In the genomic region with DNA sequence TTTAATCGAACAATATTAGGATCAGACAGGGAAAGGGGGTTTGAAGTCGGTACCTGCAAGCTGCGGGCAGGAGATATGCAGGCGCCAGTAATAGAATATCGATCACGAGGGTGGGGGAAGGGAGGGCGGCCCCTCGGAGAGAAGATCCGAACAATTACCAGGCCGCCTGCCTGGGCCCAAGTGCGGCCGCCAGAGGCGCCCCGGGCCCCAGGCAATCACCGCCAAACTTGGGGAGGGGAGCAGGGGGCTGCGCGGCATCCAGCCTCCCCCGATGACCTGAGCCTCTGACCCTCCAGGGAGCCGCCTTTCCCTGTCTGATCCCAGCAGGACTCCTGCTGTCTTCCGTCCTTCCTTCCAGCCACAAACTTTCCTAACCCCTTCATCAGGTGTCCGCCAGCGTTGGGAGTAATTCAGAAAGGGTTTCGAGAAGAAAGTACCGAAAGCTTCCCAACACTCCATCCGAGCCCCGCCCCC, we compare ENCODE assay signal across 18 cellular contexts. TPM values are rescaled to one million over a fixed set of nuclear protein-coding genes. Genes with fewer than 3 reads are reported as not detected.
DNase-seq lines count a peak whose midpoint lies in the region; ATAC-seq and TF ChIP-seq lines count a peak whose summit lies in the region.
"Had no signal": no experiment of that assay in that cellular context is flagged by ENCODE, and none has a peak within 500 bp of the region (broad histone marks: within the 10 kb centered on the region; RNA-seq: fewer than 3 reads in every experiment).

No MANE protein-coding gene starts in this region.

- H3K4me1 ChIP-seq in mammary epithelial cell (ENCODE audit: insufficient read depth, low read length) (peaks cover 13% of the 10 kb centered on the region), thyroid gland (peaks cover 11 to 33% of the 10 kb centered on the region in 2 donors)

- intact Hi-C loops in mammary epithelial cell (cut with micrococcal nuclease) = loop anchor here (1.0 kb wide), 1 partner anchor 30 kb away; the partner anchor contains the start of gene OAT
- intact Hi-C loops in MCF 10A (cut with micrococcal nuclease) = no loop called here
- intact Hi-C loops in thyroid gland (cut with DNase I) = no loop called here

- no peaks in the 10 kb centered on the region for H4K20me1 ChIP-seq in mammary epithelial cell (ENCODE audit: insufficient read depth, low read length)

- WGBS in mammary epithelial cell (ENCODE audit: low coverage, missing lambda C conversion rate) = 57% methylated on average over 6 of the region's 26 CpGs
- 3 to 6% methylated on average over 20 to 22 of the region's 26 CpGs for WGBS in thyroid gland, 2 donors

- H3K27me3 ChIP-seq in mammary epithelial cell (ENCODE audit: insufficient read depth, low read length) = no peaks in the 10 kb centered on the region
- peaks cover 14% of the 10 kb centered on the region for H3K27me3 ChIP-seq in thyroid gland

- ATAC-seq in memory B cell (ENCODE audit: low read depth) (peak; percentile 25), left lobe of liver (no peak), HG03097 (IDR thresholded peaks at IDR 0.05; ENCODE audit: low FRiP score, unreplicated experiment) (no peak)
- ATAC-seq in stimulated activated naive CD8-positive, alpha-beta T cell treated with anti-CD3 and anti-CD28 coated beads, Interleukin-15, amount 100 ng/mL, for 72 hours = no peak
- ATAC-seq: heart right ventricle had no signal

- H3K4me1 Mint-ChIP-seq in MCF 10A (ENCODE audit: insufficient read depth, unreplicated experiment) (peaks cover 6% of the 10 kb centered on the region), memory B cell (peaks cover 18% of the 10 kb centered on the region)
- H3K4me1 Mint-ChIP-seq in stimulated activated naive CD8-positive, alpha-beta T cell treated with anti-CD3 and anti-CD28 coated beads, Interleukin-15, amount 100 ng/mL, for 72 hours = peaks cover 27% of the 10 kb centered on the region

- H3K27me3 Mint-ChIP-seq in MCF 10A (ENCODE audit: insufficient read depth, unreplicated experiment) = peaks cover 26% of the 10 kb centered on the region
- H3K27me3 Mint-ChIP-seq in memory B cell = peaks cover 29% of the 10 kb centered on the region
- H3K27me3 Mint-ChIP-seq in stimulated activated naive CD8-positive, alpha-beta T cell treated with anti-CD3 and anti-CD28 coated beads, Interleukin-15, amount 100 ng/mL, for 72 hours = peaks cover 95% of the 10 kb centered on the region

- no peaks in the 10 kb centered on the region for H3K9me3 Mint-ChIP-seq in MCF 10A (ENCODE audit: unreplicated experiment)
- no peaks in the 10 kb centered on the region for H3K9me3 Mint-ChIP-seq in memory B cell
- no peaks in the 10 kb centered on the region for H3K9me3 Mint-ChIP-seq in stimulated activated naive CD8-positive, alpha-beta T cell treated with anti-CD3 and anti-CD28 coated beads, Interleukin-15, amount 100 ng/mL, for 72 hours

- H3K4me3 Mint-ChIP-seq in MCF 10A (ENCODE audit: unreplicated experiment) (no peak overlapping the region), memory B cell (peak overlapping the region; percentile 54)
- peak overlapping the region; percentile 54 to 69 for H3K4me3 Mint-ChIP-seq in stimulated activated naive CD8-positive, alpha-beta T cell treated with anti-CD3 and anti-CD28 coated beads, Interleukin-15, amount 100 ng/mL, for 72 hours

- H3K9me3 ChIP-seq in mammary epithelial cell (replicated peaks; ENCODE audit: insufficient read depth, low read length) (no peaks in the 10 kb centered on the region), thyroid gland (no peaks in the 10 kb centered on the region)
- H3K9me3 ChIP-seq: heart right ventricle had no signal

- H3K36me3 Mint-ChIP-seq in MCF 10A (ENCODE audit: insufficient read depth, unreplicated experiment) (no peaks in the 10 kb centered on the region), memory B cell (no peaks in the 10 kb centered on the region)

- peaks cover 9% of the 10 kb centered on the region for H3K79me2 ChIP-seq in mammary epithelial cell (ENCODE audit: insufficient read depth, low read length)

- in situ Hi-C loops in mammary epithelial cell (cut with MboI; ENCODE audit: low sequenced_read_pairs in 2 of 2) (no loop called here), astrocyte of the cerebellum (cut with HindIII; ENCODE audit: low sequenced_read_pairs) (no loop called here)

- H3K27ac ChIP-seq in mammary epithelial cell (ENCODE audit: insufficient read depth, low read depth, low read length) (no peak overlapping the region), thyroid gland (no peak overlapping the region)
- H3K27ac ChIP-seq: heart right ventricle, SK-N-MC had no signal

- BruUV-seq in mammary epithelial cell (replicated peaks; lab: Mats Ljungman, UMichigan) (no TSS peak), MCF 10A (replicated peaks; lab: Mats Ljungman, UMichigan) (no TSS peak)

- H3K9ac ChIP-seq in mammary epithelial cell (ENCODE audit: insufficient read depth, low read length) = no peak overlapping the region

- H3K36me3 ChIP-seq in mammary epithelial cell (ENCODE audit: insufficient read depth, low read length) (no peaks in the 10 kb centered on the region), thyroid gland (no peaks in the 10 kb centered on the region)
- H3K36me3 ChIP-seq: heart right ventricle had no signal

- DNase-seq in mammary epithelial cell (no peak), MCF 10A (ENCODE audit: unreplicated experiment) (no peak), astrocyte of the cerebellum (ENCODE audit: low read depth) (no peak), memory B cell (ENCODE audit: low spot score in 2 of 2) (no peak), left lobe of liver (ENCODE audit: low spot score) (no peak), thyroid gland (no peak)
- no peak for DNase-seq in stimulated activated naive CD8-positive, alpha-beta T cell treated with anti-CD3 and anti-CD28 coated beads, Interleukin-15, amount 100 ng/mL, for 72 hours
- DNase-seq: activated CD4-positive, alpha-beta T cell treated with anti-CD3 and anti-CD28 coated beads for 48 hours; effector CD4-positive, alpha-beta T cell; GF-D8; heart right ventricle; IMR-90; NCI-H1436 treated with DMSO at 0.1 percent for 48 hours; NCI-H82 had no signal

- H3K27ac Mint-ChIP-seq in MCF 10A (ENCODE audit: low read depth, unreplicated experiment) = no peak overlapping the region
- H3K27ac Mint-ChIP-seq in memory B cell = peak overlapping the region; percentile 40
- H3K27ac Mint-ChIP-seq in stimulated activated naive CD8-positive, alpha-beta T cell treated with anti-CD3 and anti-CD28 coated beads, Interleukin-15, amount 100 ng/mL, for 72 hours = peak overlapping the region in 1 of 2 donors; percentile 10

- TF ChIP-seq CTCF in mammary epithelial cell (conservative IDR thresholded peaks at IDR 0.05 in 1 of 2, IDR thresholded peaks at IDR 0.05 in 1 of 2; ENCODE audit: extremely low read depth in 1 of 2, insufficient read depth in 1 of 2, low read depth in 1 of 2, low read length in 2 of 2) (no peak), MCF 10A (IDR thresholded peaks at IDR 0.05; ENCODE audit: unreplicated experiment) (no peak), astrocyte of the cerebellum (IDR thresholded peaks at IDR 0.05; ENCODE audit: low read depth, low read length, missing control alignments) (peak; percentile 16), thyroid gland (IDR thresholded peaks at IDR 0.05) (no peak)

- CTCF ChIA-PET in mammary epithelial cell (lab: Charles Lee; ENCODE audit: low non-redundant PET) (no interaction called here), MCF 10A (lab: Yijun Ruan, JAX) (no interaction called here)

- dilution Hi-C loops in mammary epithelial cell (cut with HindIII; ENCODE audit: low sequenced_read_pairs) = no loop called here

- no peak for TF ChIP-seq POLR2A in thyroid gland (IDR thresholded peaks at IDR 0.05)

- peak overlapping the region; percentile 98 for H3K4me2 ChIP-seq in mammary epithelial cell (ENCODE audit: insufficient read depth, low read depth, low read length)

- H3K4me3 ChIP-seq in mammary epithelial cell (replicated peaks in 1 of 3; ENCODE audit: insufficient read depth in 1 of 3, low read depth in 2 of 3, low read length in 3 of 3) (peak overlapping the region; percentile 30 to 64 (median 55)), astrocyte of the cerebellum (ENCODE audit: low read depth, low read length) (no peak overlapping the region), thyroid gland (replicated peaks in 1 of 3) (no peak overlapping the region)
- H3K4me3 ChIP-seq: SK-N-MC had no signal

- POLR2A ChIA-PET in MCF 10A (lab: Yijun Ruan, JAX) = interaction anchor here (0.8 kb wide), 1 partner anchor 12 kb away, joined by 3 read pairs; no protein-coding TSS in a partner anchor

- H2AFZ ChIP-seq in mammary epithelial cell (ENCODE audit: low read depth, low read length) = peak overlapping the region; percentile 94

RNA-seq across cellular contexts. Expression of gene NKX1-2, which starts 1.1 kb away (rescaled TPM):
- 1 to 10 TPM; 4.4 to 5.2 TPM for total RNA-seq in mammary epithelial cell
- polyA plus RNA-seq in mammary epithelial cell = 3.4 TPM
- 6.5 TPM for polyA minus RNA-seq in mammary epithelial cell
- total RNA-seq in MCF 10A (2022) = 0.10 and 0.35 TPM in 2 replicates
- 0.05 TPM for total RNA-seq in left lobe of liver
- not detected for total RNA-seq in thyroid gland
- total RNA-seq: heart right ventricle, IMR-90, mononuclear cell, urinary bladder had no signal
- polyA plus RNA-seq: heart right ventricle, IMR-90, urinary bladder had no signal

RNA-seq across cellular contexts. Expression of gene LHPP, which starts 12.9 kb away (rescaled TPM):
- total RNA-seq in mammary epithelial cell = 10 to 100 TPM in 1 of 2 donors, 1 to 10 TPM in 1; 7.0 to 22.1 TPM
- polyA plus RNA-seq in mammary epithelial cell = 16.9 TPM
- not detected for polyA minus RNA-seq in mammary epithelial cell
- total RNA-seq in MCF 10A (2022) = 3.5 and 3.7 TPM in 2 replicates
- total RNA-seq in left lobe of liver = 52.0 TPM
- total RNA-seq in thyroid gland = 10 to 100 TPM in 3 of 4 donors, 1 to 10 TPM in 1; 8.3 to 69.9 (median 48.3) TPM

RNA-seq across cellular contexts. Expression of gene OAT, which starts 30.0 kb away (rescaled TPM):
- total RNA-seq in mammary epithelial cell (100 to 1,000 TPM; 204 to 225 TPM), MCF 10A (2022) (62.2 and 68.1 TPM in 2 replicates), left lobe of liver (42.7 TPM), thyroid gland (100 to 1,000 TPM in 1 of 4 donors, 10 to 100 TPM in 3; 75.3 to 111 (median 95.8) TPM)
- polyA plus RNA-seq in mammary epithelial cell = 215 TPM
- polyA minus RNA-seq in mammary epithelial cell = 162 TPM

Comparison
In these comparisons a context has a peak if more than half of its experiments do, and no peak if none do; other contexts are left out.
1. H3K4me3 ChIP-seq: peak in mammary epithelial cell (3 of 3); none in astrocyte of the cerebellum (single experiment) and thyroid gland (0 of 3).